In genomic region chr4:7288751-7289523, GRCh38 we compare ENCODE assay signal across 25 cellular contexts.
"Had no signal": no experiment of that assay in that cellular context is flagged by ENCODE, and none has a peak within 500 bp of the region (broad histone marks: within the 10 kb centered on the region; RNA-seq: fewer than 3 reads in every experiment).

No MANE protein-coding gene starts in this region.

- FAIRE-seq: HTR-8/SVneo had no signal

- H3K9me3 ChIP-seq: MG63, SJCRH30 had no signal

- H3K36me3 ChIP-seq: MG63, SJCRH30 had no signal

- H3K27ac ChIP-seq: HL-60, RWPE1, SJCRH30 had no signal

- DNase-seq: Karpas-422; KG1; MG63; NCI-H1092; NCI-H1105 treated with DMSO at 0.1 percent for 48 hours; NCI-H1417 treated with DMSO at 0.1 percent for 48 hours; NCI-H1694 treated with DMSO at 0.1 percent for 48 hours; NCI-H1930; NCI-H2081; NCI-H2107; NCI-H345; NCI-H446 treated with DMSO at 0.1 percent for 48 hours; NCI-H510A treated with DMSO at 0.1 percent for 48 hours; NCI-H526; NCI-H748 treated with DMSO at 0.1 percent for 48 hours; NK-92 treated with Interleukin-12 subunit alpha and Interleukin-12 subunit beta, amount 100 ng/mL, for 24 hours; PC-3; SHP77 treated with DMSO at 0.1 percent for 48 hours; SJCRH30; T-helper 1 cell had no signal

- H3K4me1 ChIP-seq: SJCRH30 had no signal

- H3K27me3 ChIP-seq: MG63 had no signal

- ATAC-seq: Panc1, PC-3, SK-N-SH treated with all-trans-retinoic acid at 6 μM for 48 hours had no signal

- H3K4me3 ChIP-seq: MG63, SJCRH30 had no signal
